ENCODE assay signal across 1 cellular context in the genomic region with DNA sequence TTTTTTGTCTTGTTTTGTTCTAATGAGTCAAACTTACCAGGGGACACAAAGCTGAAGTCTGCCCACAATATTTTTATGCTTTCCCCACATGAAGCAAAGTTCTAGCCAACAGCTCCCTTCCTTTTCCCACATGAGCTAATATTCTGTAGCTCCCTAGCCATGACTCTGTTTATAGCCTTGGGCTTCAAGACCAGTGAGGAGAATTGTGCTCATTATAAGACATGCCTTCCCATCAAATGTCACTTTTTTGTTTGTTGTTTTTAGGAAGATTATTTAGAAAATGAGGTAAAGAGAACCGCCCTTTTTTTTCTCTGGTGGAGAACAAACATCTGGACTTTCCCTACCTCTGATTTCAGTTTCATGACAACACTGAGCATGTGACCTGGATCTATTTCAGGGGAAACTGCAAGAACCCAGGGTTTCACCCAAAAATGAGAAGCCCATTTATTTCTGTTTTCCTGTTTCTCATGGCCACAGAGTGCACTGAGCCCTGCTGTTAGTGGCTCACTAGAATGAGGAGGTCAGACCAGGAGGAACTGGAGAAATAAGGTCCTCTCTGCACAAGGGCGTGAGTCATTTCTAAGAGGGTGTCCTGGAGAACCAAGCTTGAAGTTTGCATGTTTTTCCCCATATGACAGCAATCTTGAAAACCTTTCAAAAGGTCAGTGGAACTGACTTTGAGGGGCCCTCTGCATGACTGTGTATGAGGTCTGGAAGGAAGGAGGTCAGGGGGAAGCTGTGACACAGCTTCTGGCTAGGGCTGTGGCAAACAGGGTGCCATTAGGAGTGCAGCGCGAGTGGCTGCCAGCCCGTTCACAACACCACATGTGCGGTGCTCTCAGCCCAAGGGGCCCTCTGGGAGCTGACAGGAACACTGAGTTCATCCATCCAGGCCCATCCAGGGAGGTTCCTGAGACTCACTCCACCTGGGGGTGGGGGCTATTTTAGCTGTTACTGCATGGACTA.
TF ChIP-seq lines count a peak whose summit lies in the region.

No MANE protein-coding gene starts in this region.

TF ChIP-seq in HEK293, 187 proteins besides CTCF, POLR2A, EP300 and RAD21:
- TF ChIP-seq, protein P1, sequence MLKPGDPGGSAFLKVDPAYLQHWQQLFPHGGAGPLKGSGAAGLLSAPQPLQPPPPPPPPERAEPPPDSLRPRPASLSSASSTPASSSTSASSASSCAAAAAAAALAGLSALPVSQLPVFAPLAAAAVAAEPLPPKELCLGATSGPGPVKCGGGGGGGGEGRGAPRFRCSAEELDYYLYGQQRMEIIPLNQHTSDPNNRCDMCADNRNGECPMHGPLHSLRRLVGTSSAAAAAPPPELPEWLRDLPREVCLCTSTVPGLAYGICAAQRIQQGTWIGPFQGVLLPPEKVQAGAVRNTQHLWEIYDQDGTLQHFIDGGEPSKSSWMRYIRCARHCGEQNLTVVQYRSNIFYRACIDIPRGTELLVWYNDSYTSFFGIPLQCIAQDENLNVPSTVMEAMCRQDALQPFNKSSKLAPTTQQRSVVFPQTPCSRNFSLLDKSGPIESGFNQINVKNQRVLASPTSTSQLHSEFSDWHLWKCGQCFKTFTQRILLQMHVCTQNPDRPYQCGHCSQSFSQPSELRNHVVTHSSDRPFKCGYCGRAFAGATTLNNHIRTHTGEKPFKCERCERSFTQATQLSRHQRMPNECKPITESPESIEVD (tag by site-specific recombination; IDR thresholded peaks at IDR 0.05), result peak; percentile 57
- peak; percentile 88 for TF ChIP-seq ZNF600 (tag by site-specific recombination; IDR thresholded peaks at IDR 0.05)
- no peak for TF ChIP-seq ZNF529 (tag by site-specific recombination; IDR thresholded peaks at IDR 0.05; ENCODE audit: insufficient replicate concordance)
- 0 out of 2 replicates have a peak, but pooled peaks have one; percentile 9 for TF ChIP-seq GLIS1 (tag by site-specific recombination; IDR thresholded peaks at IDR 0.05)
- TF ChIP-seq WT1 (tag by site-specific recombination; IDR thresholded peaks at IDR 0.05), result peak; percentile 88
